Comparison of ENCODE assay signal across 16 cellular contexts in genomic region chr16:22684282-22685161, GRCh38.
DNase-seq lines count a peak whose midpoint lies in the region; ATAC-seq, FAIRE-seq and TF ChIP-seq lines count a peak whose summit lies in the region.
"Had no signal": no experiment of that assay in that cellular context is flagged by ENCODE, and none has a peak within 500 bp of the region (broad histone marks: within the 10 kb centered on the region; RNA-seq: fewer than 3 reads in every experiment).

No MANE protein-coding gene starts in this region.

- peak overlapping the region in 3 of 4 donors; percentile 0 to 68 (median 45) for H3K27ac ChIP-seq in tibial nerve

- H3K9me3 Mint-ChIP-seq in activated naive CD8-positive, alpha-beta T cell treated with anti-CD3 and anti-CD28 coated beads, Interleukin-2, amount 10 ng/mL, durations not matched to agents 7 days and 5 days, result peaks cover 6% of the 10 kb centered on the region
- peaks cover 12% of the 10 kb centered on the region for H3K9me3 Mint-ChIP-seq in activated naive CD8-positive, alpha-beta T cell treated with anti-CD3 and anti-CD28 coated beads, Interleukin-2, amount 50 U/mL, for 24 hours

- no peak for FAIRE-seq in urothelium cell line (lab: Jason Lieb, UNC)
- FAIRE-seq: H54 had no signal

- no peak overlapping the region for H3K27ac Mint-ChIP-seq in activated naive CD8-positive, alpha-beta T cell treated with anti-CD3 and anti-CD28 coated beads, Interleukin-2, amount 10 ng/mL, durations not matched to agents 7 days and 5 days
- no peak overlapping the region for H3K27ac Mint-ChIP-seq in activated naive CD8-positive, alpha-beta T cell treated with anti-CD3 and anti-CD28 coated beads, Interleukin-2, amount 50 U/mL, for 24 hours
- H3K27ac Mint-ChIP-seq: brain; stimulated activated naive CD8-positive, alpha-beta T cell treated with anti-CD3 and anti-CD28 coated beads, Interleukin-15, Interleukin-2, amounts not matched to agents 100 ng/mL and 50 ng/mL, for 24 hours had no signal

- H3K4me1 ChIP-seq in tibial nerve, result peaks cover 0 to 9% (median 3%) of the 10 kb centered on the region in 4 donors

- H3K27me3 Mint-ChIP-seq in activated naive CD8-positive, alpha-beta T cell treated with anti-CD3 and anti-CD28 coated beads, Interleukin-2, amount 10 ng/mL, durations not matched to agents 7 days and 5 days, result peaks cover 30% of the 10 kb centered on the region
- H3K27me3 Mint-ChIP-seq in activated naive CD8-positive, alpha-beta T cell treated with anti-CD3 and anti-CD28 coated beads, Interleukin-2, amount 50 U/mL, for 24 hours, result peaks cover 6% of the 10 kb centered on the region

- TF ChIP-seq POLR2A in tibial nerve (IDR thresholded peaks at IDR 0.05), result no peak

- no peak for TF ChIP-seq EP300 in tibial nerve (IDR thresholded peaks at IDR 0.05)

- DNase-seq in activated naive CD8-positive, alpha-beta T cell treated with anti-CD3 and anti-CD28 coated beads, Interleukin-2, amount 10 ng/mL, durations not matched to agents 7 days and 5 days, result no peak
- DNase-seq in activated naive CD8-positive, alpha-beta T cell treated with anti-CD3 and anti-CD28 coated beads, Interleukin-2, amount 50 U/mL, for 24 hours, result no peak
- DNase-seq in amniotic epithelial cell (ENCODE audit: low read depth) (peak; percentile 9), left colon (no peak), tibial nerve (ENCODE audit: low spot score in 2 of 2) (no peak), urothelium cell line (ENCODE audit: low spot score) (no peak), 8988T (no peak)
- DNase-seq: GF-D8; NCI-H2171; stimulated activated CD4-positive, alpha-beta T cell treated with anti-CD3 and anti-CD28 coated beads, Interleukin-2, amount 100 ng/mL, for 24 hours had no signal

- 68% methylated on average over 4 of the region's 4 CpGs for WGBS in tibial nerve, 2 donors

- POLR2A ChIA-PET in activated naive CD8-positive, alpha-beta T cell treated with anti-CD3 and anti-CD28 coated beads, Interleukin-2, amount 10 ng/mL, durations not matched to agents 7 days and 5 days (lab: Charles Lee), result no interaction called here

- H3K4me1 Mint-ChIP-seq in activated naive CD8-positive, alpha-beta T cell treated with anti-CD3 and anti-CD28 coated beads, Interleukin-2, amount 10 ng/mL, durations not matched to agents 7 days and 5 days, result peaks cover 6% of the 10 kb centered on the region
- H3K4me1 Mint-ChIP-seq in activated naive CD8-positive, alpha-beta T cell treated with anti-CD3 and anti-CD28 coated beads, Interleukin-2, amount 50 U/mL, for 24 hours, result no peaks in the 10 kb centered on the region

- peaks cover 0 to 23% (median 6%) of the 10 kb centered on the region in 4 donors for H3K9me3 ChIP-seq in tibial nerve

- no peaks in the 10 kb centered on the region for H3K36me3 Mint-ChIP-seq in activated naive CD8-positive, alpha-beta T cell treated with anti-CD3 and anti-CD28 coated beads, Interleukin-2, amount 10 ng/mL, durations not matched to agents 7 days and 5 days
- no peaks in the 10 kb centered on the region for H3K36me3 Mint-ChIP-seq in activated naive CD8-positive, alpha-beta T cell treated with anti-CD3 and anti-CD28 coated beads, Interleukin-2, amount 50 U/mL, for 24 hours (ENCODE audit: low read depth)
- H3K36me3 Mint-ChIP-seq: brain, IgD-negative memory B cell had no signal

- peak; percentile 58 for ATAC-seq in activated naive CD8-positive, alpha-beta T cell treated with anti-CD3 and anti-CD28 coated beads, Interleukin-2, amount 10 ng/mL, durations not matched to agents 7 days and 5 days (ENCODE audit: low read depth)
- no peak for ATAC-seq in activated naive CD8-positive, alpha-beta T cell treated with anti-CD3 and anti-CD28 coated beads, Interleukin-2, amount 50 U/mL, for 24 hours
- peak; percentile 77 for ATAC-seq in left colon
- no peak for ATAC-seq in GM19023 (IDR thresholded peaks at IDR 0.05; ENCODE audit: unreplicated experiment)
- ATAC-seq: Panc1 had no signal

- no peak overlapping the region for H3K4me3 ChIP-seq in tibial nerve

- no peaks in the 10 kb centered on the region for H3K36me3 ChIP-seq in tibial nerve

- TF ChIP-seq CTCF in tibial nerve (IDR thresholded peaks at IDR 0.05), result no peak

- no peaks in the 10 kb centered on the region for H3K27me3 ChIP-seq in tibial nerve

- intact Hi-C loops in left colon (cut with DNase I, micrococcal nuclease), result no loop called here

- no peak overlapping the region for H3K4me3 Mint-ChIP-seq in activated naive CD8-positive, alpha-beta T cell treated with anti-CD3 and anti-CD28 coated beads, Interleukin-2, amount 10 ng/mL, durations not matched to agents 7 days and 5 days
- no peak overlapping the region for H3K4me3 Mint-ChIP-seq in activated naive CD8-positive, alpha-beta T cell treated with anti-CD3 and anti-CD28 coated beads, Interleukin-2, amount 50 U/mL, for 24 hours
- H3K4me3 Mint-ChIP-seq: brain; stimulated activated naive CD8-positive, alpha-beta T cell treated with anti-CD3 and anti-CD28 coated beads, Interleukin-15, Interleukin-2, amounts not matched to agents 100 ng/mL and 50 ng/mL, for 24 hours had no signal

Comparison
In these comparisons a context has a peak if more than half of its experiments do, and no peak if none do; other contexts are left out.
1. ATAC-seq: peak in activated naive CD8-positive, alpha-beta T cell treated with anti-CD3 and anti-CD28 coated beads, Interleukin-2, amount 10 ng/mL, durations not matched to agents 7 days and 5 days (single experiment) and left colon (single experiment); none in activated naive CD8-positive, alpha-beta T cell treated with anti-CD3 and anti-CD28 coated beads, Interleukin-2, amount 50 U/mL, for 24 hours (single experiment) and GM19023 (single experiment).